ENCODE assay signal across 34 cellular contexts in genomic region chr21:37796011-37796410, GRCh38.
"Had no signal": no experiment of that assay in that cellular context is flagged by ENCODE, and none has a peak within 500 bp of the region (broad histone marks: within the 10 kb centered on the region; RNA-seq: fewer than 3 reads in every experiment).

No MANE protein-coding gene starts in this region.

- H3K9me3 ChIP-seq: breast epithelium, colonic mucosa, esophagus squamous epithelium, gastroesophageal sphincter had no signal

- H3K36me3 Mint-ChIP-seq: activated CD4-positive, alpha-beta memory T cell treated with anti-CD3 and anti-CD28 coated beads for 36 hours; activated CD8-positive, alpha-beta memory T cell treated with anti-CD3 and anti-CD28 coated beads, Interleukin-2, amount 10 ng/mL, durations not matched to agents 7 days and 5 days; activated naive CD4-positive, alpha-beta T cell treated with anti-CD3 and anti-CD28 coated beads, Interleukin-2, amount 10 ng/mL, durations not matched to agents 7 days and 5 days; activated naive CD8-positive, alpha-beta T cell; brain; T-cell had no signal

- H3K4me1 ChIP-seq: breast epithelium, colonic mucosa, esophagus squamous epithelium, gastroesophageal sphincter had no signal

- H3K9me3 Mint-ChIP-seq: activated CD4-positive, alpha-beta memory T cell treated with anti-CD3 and anti-CD28 coated beads for 36 hours; activated CD4-positive, alpha-beta T cell treated with anti-CD3 and anti-CD28 coated beads, Interleukin-2, amount 10 ng/mL, durations not matched to agents 24 days and 14 days; activated naive CD4-positive, alpha-beta T cell treated with anti-CD3 and anti-CD28 coated beads, Interleukin-2, amount 10 ng/mL, durations not matched to agents 7 days and 5 days; activated T-helper 1 cell treated with anti-CD3 and anti-CD28 coated beads, Interleukin-12 subunit alpha, Interleukin-12 subunit beta, Interleukin-2, Interleukin-4 antibody, amounts not matched to agents 30 ng/mL and 10 ng/mL and 1 ng/mL, durations not matched to agents 14 hours and 24 hours and 36 hours; activated T-helper 2 cell treated with anti-CD3 and anti-CD28 coated beads, Interferon-gamma antibody, Interleukin-2, Interleukin-4, amounts not matched to agents 10 μg/mL and 5 μg/mL and 100 μg/mL, durations not matched to agents 14 hours and 24 hours and 36 hours; T-cell; T-helper 1 cell treated with Interleukin-12 subunit alpha and Interleukin-12 subunit beta and Interleukin-4 antibody, amounts not matched to agents 30 μg/mL and 1 μg/mL, for 36 hours had no signal

- H3K27ac ChIP-seq: breast epithelium, cardiac muscle cell, colonic mucosa, epithelial cell of prostate, esophagus squamous epithelium, gastroesophageal sphincter had no signal

- H3K27me3 ChIP-seq: breast epithelium, cardiac muscle cell, colonic mucosa had no signal

- H3K27ac Mint-ChIP-seq: activated CD4-positive, alpha-beta memory T cell treated with anti-CD3 and anti-CD28 coated beads for 36 hours; activated CD4-positive, alpha-beta T cell treated with anti-CD3 and anti-CD28 coated beads for 36 hours; activated CD4-positive, alpha-beta T cell treated with anti-CD3 and anti-CD28 coated beads, Interleukin-2, amount 10 ng/mL, durations not matched to agents 24 days and 14 days; activated CD8-positive, alpha-beta memory T cell treated with anti-CD3 and anti-CD28 coated beads, Interleukin-2, amount 10 ng/mL, durations not matched to agents 7 days and 5 days; activated CD8-positive, alpha-beta T cell treated with anti-CD3 and anti-CD28 coated beads, Interleukin-2, amount 10 ng/mL, durations not matched to agents 7 days and 5 days; activated naive CD4-positive, alpha-beta T cell treated with anti-CD3 and anti-CD28 coated beads, Interleukin-2, amount 10 ng/mL, durations not matched to agents 7 days and 5 days; activated naive CD8-positive, alpha-beta T cell; activated T-helper 1 cell treated with anti-CD3 and anti-CD28 coated beads, Interleukin-12 subunit alpha, Interleukin-12 subunit beta, Interleukin-2, Interleukin-4 antibody, amounts not matched to agents 30 ng/mL and 10 ng/mL and 1 ng/mL, durations not matched to agents 14 hours and 24 hours and 36 hours; activated T-helper 2 cell treated with anti-CD3 and anti-CD28 coated beads, Interferon-gamma antibody, Interleukin-2, Interleukin-4, amounts not matched to agents 10 μg/mL and 5 μg/mL and 100 μg/mL, durations not matched to agents 14 hours and 24 hours and 36 hours; brain; T-cell; T-helper 1 cell treated with Interleukin-12 subunit alpha and Interleukin-12 subunit beta and Interleukin-4 antibody, amounts not matched to agents 30 μg/mL and 1 μg/mL, for 36 hours had no signal

- H3K4me1 Mint-ChIP-seq: activated CD4-positive, alpha-beta T cell treated with anti-CD3 and anti-CD28 coated beads for 36 hours; activated CD4-positive, alpha-beta T cell treated with anti-CD3 and anti-CD28 coated beads, Interleukin-2, amount 10 ng/mL, durations not matched to agents 24 days and 14 days; activated CD8-positive, alpha-beta memory T cell treated with anti-CD3 and anti-CD28 coated beads, Interleukin-2, amount 10 ng/mL, durations not matched to agents 7 days and 5 days; activated naive CD4-positive, alpha-beta T cell treated with anti-CD3 and anti-CD28 coated beads, Interleukin-2, amount 10 ng/mL, durations not matched to agents 7 days and 5 days; T-cell had no signal

- ATAC-seq: activated CD4-positive, alpha-beta T cell treated with anti-CD3 and anti-CD28 coated beads for 36 hours; activated CD8-positive, alpha-beta memory T cell treated with anti-CD3 and anti-CD28 coated beads, Interleukin-2, amount 10 ng/mL, durations not matched to agents 7 days and 5 days; activated CD8-positive, alpha-beta T cell treated with anti-CD3 and anti-CD28 coated beads, Interleukin-2, amount 10 ng/mL, durations not matched to agents 7 days and 5 days; gastroesophageal sphincter; T-cell had no signal

- H3K4me3 ChIP-seq: breast epithelium, cardiac muscle cell, colonic mucosa, esophagus squamous epithelium, gastroesophageal sphincter had no signal

- DNase-seq: activated CD4-positive, alpha-beta memory T cell treated with anti-CD3 and anti-CD28 coated beads for 36 hours; activated CD4-positive, alpha-beta T cell treated with anti-CD3 and anti-CD28 coated beads for 36 hours; activated CD4-positive, alpha-beta T cell treated with anti-CD3 and anti-CD28 coated beads, Interleukin-2, amount 10 ng/mL, durations not matched to agents 24 days and 14 days; activated CD4-positive, CD25-positive, alpha-beta regulatory T cell; activated CD4-positive, CD25-positive, alpha-beta regulatory T cell treated with anti-CD3 and anti-CD28 coated beads, Interleukin-2, amount 50 U/mL, for 72 hours; activated CD8-positive, alpha-beta memory T cell treated with anti-CD3 and anti-CD28 coated beads, Interleukin-2, amount 10 ng/mL, durations not matched to agents 7 days and 5 days; activated CD8-positive, alpha-beta memory T cell treated with anti-CD3 and anti-CD28 coated beads, Interleukin-2, amount 50 U/mL, for 4 hours; activated CD8-positive, alpha-beta T cell treated with anti-CD3 and anti-CD28 coated beads, Interleukin-2, amount 10 ng/mL, durations not matched to agents 7 days and 5 days; activated effector memory CD4-positive, alpha-beta T cell treated with anti-CD3 and anti-CD28 coated beads, Interleukin-2, amount 50 U/mL, for 16 hours; activated naive CD4-positive, alpha-beta T cell treated with anti-CD3 and anti-CD28 coated beads, Interleukin-2, amount 10 ng/mL, durations not matched to agents 7 days and 5 days; activated T-cell treated with anti-CD3 and anti-CD28 coated beads, Interleukin-2, amount 50 U/mL, for 1 hour; activated T-cell treated with anti-CD3 and anti-CD28 coated beads, Interleukin-2, amount 50 U/mL, for 48 hours; amniotic stem cell; anterior cingulate cortex; central memory CD4-positive, alpha-beta T cell; cerebellar nuclear complex; colonic mucosa; effector CD8-positive, alpha-beta T cell; esophagus squamous epithelium; foreskin melanocyte; head of caudate nucleus; T-cell; T1000 had no signal

- H3K27me3 Mint-ChIP-seq: activated naive CD4-positive, alpha-beta T cell treated with anti-CD3 and anti-CD28 coated beads, Interleukin-2, amount 10 ng/mL, durations not matched to agents 7 days and 5 days had no signal

- FAIRE-seq: endometrium, endothelial cell of umbilical vein had no signal

- H3K4me3 Mint-ChIP-seq: activated CD4-positive, alpha-beta memory T cell treated with anti-CD3 and anti-CD28 coated beads for 36 hours; activated CD4-positive, alpha-beta T cell treated with anti-CD3 and anti-CD28 coated beads for 36 hours; activated CD4-positive, alpha-beta T cell treated with anti-CD3 and anti-CD28 coated beads, Interleukin-2, amount 10 ng/mL, durations not matched to agents 24 days and 14 days; activated CD8-positive, alpha-beta memory T cell treated with anti-CD3 and anti-CD28 coated beads, Interleukin-2, amount 10 ng/mL, durations not matched to agents 7 days and 5 days; activated CD8-positive, alpha-beta T cell treated with anti-CD3 and anti-CD28 coated beads, Interleukin-2, amount 10 ng/mL, durations not matched to agents 7 days and 5 days; activated naive CD4-positive, alpha-beta T cell treated with anti-CD3 and anti-CD28 coated beads, Interleukin-2, amount 10 ng/mL, durations not matched to agents 7 days and 5 days; activated naive CD8-positive, alpha-beta T cell; activated T-helper 1 cell treated with anti-CD3 and anti-CD28 coated beads, Interleukin-12 subunit alpha, Interleukin-12 subunit beta, Interleukin-2, Interleukin-4 antibody, amounts not matched to agents 30 ng/mL and 10 ng/mL and 1 ng/mL, durations not matched to agents 14 hours and 24 hours and 36 hours; brain; T-cell; T-helper 1 cell treated with Interleukin-12 subunit alpha and Interleukin-12 subunit beta and Interleukin-4 antibody, amounts not matched to agents 30 μg/mL and 1 μg/mL, for 36 hours had no signal

- H3K36me3 ChIP-seq: breast epithelium, cardiac muscle cell, colonic mucosa, esophagus squamous epithelium, gastroesophageal sphincter had no signal
